1 cellular context compared by ENCODE assay signal in the genomic region with DNA sequence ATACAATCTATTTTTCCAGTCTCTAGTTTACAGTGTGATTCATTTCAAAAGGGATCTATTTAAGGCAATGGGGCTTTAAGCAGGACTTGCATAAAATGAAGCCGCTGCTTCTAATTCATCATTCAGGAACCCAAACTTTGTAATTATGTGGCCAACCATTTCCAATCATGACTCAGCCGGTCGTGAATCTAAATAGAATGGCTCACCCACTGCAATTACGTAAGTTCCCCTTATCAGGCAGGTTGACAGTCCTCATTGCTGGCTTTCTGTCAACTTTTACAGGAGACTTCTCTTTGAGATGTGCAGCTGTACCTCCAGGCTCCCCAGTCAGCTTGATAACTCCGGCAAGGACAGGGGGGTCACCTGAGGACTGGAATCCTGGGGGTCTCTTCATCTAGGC.
TF ChIP-seq lines count a peak whose summit lies in the region.

No MANE protein-coding gene starts in this region.

TF ChIP-seq in HEK293, 187 proteins besides CTCF, POLR2A, EP300 and RAD21 (continued from another document):
- TF ChIP-seq, protein P1, sequence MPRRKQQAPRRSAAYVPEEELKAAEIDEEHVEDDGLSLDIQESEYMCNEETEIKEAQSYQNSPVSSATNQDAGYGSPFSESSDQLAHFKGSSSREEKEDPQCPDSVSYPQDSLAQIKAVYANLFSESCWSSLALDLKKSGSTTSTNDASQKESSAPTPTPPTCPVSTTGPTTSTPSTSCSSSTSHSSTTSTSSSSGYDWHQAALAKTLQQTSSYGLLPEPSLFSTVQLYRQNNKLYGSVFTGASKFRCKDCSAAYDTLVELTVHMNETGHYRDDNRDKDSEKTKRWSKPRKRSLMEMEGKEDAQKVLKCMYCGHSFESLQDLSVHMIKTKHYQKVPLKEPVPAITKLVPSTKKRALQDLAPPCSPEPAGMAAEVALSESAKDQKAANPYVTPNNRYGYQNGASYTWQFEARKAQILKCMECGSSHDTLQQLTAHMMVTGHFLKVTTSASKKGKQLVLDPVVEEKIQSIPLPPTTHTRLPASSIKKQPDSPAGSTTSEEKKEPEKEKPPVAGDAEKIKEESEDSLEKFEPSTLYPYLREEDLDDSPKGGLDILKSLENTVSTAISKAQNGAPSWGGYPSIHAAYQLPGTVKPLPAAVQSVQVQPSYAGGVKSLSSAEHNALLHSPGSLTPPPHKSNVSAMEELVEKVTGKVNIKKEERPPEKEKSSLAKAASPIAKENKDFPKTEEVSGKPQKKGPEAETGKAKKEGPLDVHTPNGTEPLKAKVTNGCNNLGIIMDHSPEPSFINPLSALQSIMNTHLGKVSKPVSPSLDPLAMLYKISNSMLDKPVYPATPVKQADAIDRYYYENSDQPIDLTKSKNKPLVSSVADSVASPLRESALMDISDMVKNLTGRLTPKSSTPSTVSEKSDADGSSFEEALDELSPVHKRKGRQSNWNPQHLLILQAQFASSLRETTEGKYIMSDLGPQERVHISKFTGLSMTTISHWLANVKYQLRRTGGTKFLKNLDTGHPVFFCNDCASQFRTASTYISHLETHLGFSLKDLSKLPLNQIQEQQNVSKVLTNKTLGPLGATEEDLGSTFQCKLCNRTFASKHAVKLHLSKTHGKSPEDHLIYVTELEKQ (tag by site-specific recombination; IDR thresholded peaks at IDR 0.05; ENCODE audit: borderline replicate concordance): peak; percentile 11; the same call in 1 of the 2 replicates
- TF ChIP-seq, protein P2, sequence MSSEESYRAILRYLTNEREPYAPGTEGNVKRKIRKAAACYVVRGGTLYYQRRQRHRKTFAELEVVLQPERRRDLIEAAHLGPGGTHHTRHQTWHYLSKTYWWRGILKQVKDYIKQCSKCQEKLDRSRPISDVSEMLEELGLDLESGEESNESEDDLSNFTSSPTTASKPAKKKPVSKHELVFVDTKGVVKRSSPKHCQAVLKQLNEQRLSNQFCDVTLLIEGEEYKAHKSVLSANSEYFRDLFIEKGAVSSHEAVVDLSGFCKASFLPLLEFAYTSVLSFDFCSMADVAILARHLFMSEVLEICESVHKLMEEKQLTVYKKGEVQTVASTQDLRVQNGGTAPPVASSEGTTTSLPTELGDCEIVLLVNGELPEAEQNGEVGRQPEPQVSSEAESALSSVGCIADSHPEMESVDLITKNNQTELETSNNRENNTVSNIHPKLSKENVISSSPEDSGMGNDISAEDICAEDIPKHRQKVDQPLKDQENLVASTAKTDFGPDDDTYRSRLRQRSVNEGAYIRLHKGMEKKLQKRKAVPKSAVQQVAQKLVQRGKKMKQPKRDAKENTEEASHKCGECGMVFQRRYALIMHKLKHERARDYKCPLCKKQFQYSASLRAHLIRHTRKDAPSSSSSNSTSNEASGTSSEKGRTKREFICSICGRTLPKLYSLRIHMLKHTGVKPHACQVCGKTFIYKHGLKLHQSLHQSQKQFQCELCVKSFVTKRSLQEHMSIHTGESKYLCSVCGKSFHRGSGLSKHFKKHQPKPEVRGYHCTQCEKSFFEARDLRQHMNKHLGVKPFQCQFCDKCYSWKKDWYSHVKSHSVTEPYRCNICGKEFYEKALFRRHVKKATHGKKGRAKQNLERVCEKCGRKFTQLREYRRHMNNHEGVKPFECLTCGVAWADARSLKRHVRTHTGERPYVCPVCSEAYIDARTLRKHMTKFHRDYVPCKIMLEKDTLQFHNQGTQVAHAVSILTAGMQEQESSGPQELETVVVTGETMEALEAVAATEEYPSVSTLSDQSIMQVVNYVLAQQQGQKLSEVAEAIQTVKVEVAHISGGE (tag by site-specific recombination; conservative IDR thresholded peaks at IDR 0.05; ENCODE audit: low read depth): no peak
- 0 out of 2 replicates have a peak, but pooled peaks have one; percentile 18 for TF ChIP-seq ZNF37A (tag by site-specific recombination; IDR thresholded peaks at IDR 0.05)
